ENCODE assay signal across 19 cellular contexts in the genomic region with DNA sequence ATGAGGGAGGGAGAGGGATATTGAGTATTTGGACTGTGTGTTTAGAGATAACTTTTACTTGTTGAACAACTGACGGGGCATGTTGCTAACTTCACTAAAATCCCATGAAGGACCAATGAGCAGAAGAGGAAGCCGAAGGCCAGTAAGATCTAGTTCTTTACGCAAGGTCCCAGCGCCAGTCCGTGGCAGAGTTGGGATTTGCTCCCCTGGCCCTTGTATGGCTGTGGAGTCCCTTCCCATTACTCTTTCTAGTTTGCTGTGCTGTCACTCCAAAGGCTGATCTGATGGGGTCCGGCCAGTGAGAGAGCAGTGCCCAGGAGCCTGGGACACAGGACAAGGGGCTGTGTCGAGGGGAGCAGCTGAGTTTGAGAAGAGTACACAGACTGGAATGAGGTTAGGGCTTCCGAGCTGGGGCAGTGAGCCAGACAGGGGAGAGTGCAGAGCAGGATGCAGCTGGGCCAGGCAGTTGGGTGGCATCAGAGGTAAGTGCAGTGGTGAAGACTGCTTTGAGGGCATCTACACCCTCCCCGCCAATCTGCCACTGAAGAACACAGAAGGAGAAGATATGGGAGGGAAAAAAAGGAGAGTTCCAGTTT.
"Had no signal": no experiment of that assay in that cellular context is flagged by ENCODE, and none has a peak within 500 bp of the region (broad histone marks: within the 10 kb centered on the region; RNA-seq: fewer than 3 reads in every experiment).

No MANE protein-coding gene starts in this region.

- H3K27me3 Mint-ChIP-seq: activated naive CD4-positive, alpha-beta T cell treated with anti-CD3 and anti-CD28 coated beads, Interleukin-2, amount 50 U/mL, for 24 hours; dendritic cell treated with granulocyte-macrophage colony-stimulating factor and Interleukin-4, amounts not matched to agents 40 ng/mL and 50 ng/mL, for 4 days had no signal

- H3K27ac ChIP-seq: cardiac muscle cell, neutrophil, pancreas, right lobe of liver, testis, upper lobe of left lung, WERI-Rb-1 had no signal

- H3K27me3 ChIP-seq: cardiac muscle cell, neutrophil, pancreas, right lobe of liver, testis, upper lobe of left lung had no signal

- H3K36me3 ChIP-seq: cardiac muscle cell, neutrophil, pancreas, right lobe of liver, upper lobe of left lung, WERI-Rb-1 had no signal

- H3K9me3 Mint-ChIP-seq: activated naive CD4-positive, alpha-beta T cell treated with anti-CD3 and anti-CD28 coated beads, Interleukin-2, amount 50 U/mL, for 24 hours; dendritic cell treated with granulocyte-macrophage colony-stimulating factor and Interleukin-4, amounts not matched to agents 40 ng/mL and 50 ng/mL, for 4 days had no signal

- H3K4me3 ChIP-seq: cardiac muscle cell, mucosa of descending colon, pancreas, right lobe of liver, testis, upper lobe of left lung had no signal

- H3K27ac Mint-ChIP-seq: activated naive CD4-positive, alpha-beta T cell treated with anti-CD3 and anti-CD28 coated beads, Interleukin-2, amount 50 U/mL, for 24 hours; dendritic cell treated with granulocyte-macrophage colony-stimulating factor and Interleukin-4, amounts not matched to agents 40 ng/mL and 50 ng/mL, for 4 days; naive B cell had no signal

- DNase-seq: activated CD4-positive, alpha-beta T cell treated with anti-CD3 and anti-CD28 coated beads for 1 hour; activated CD4-positive, alpha-beta T cell treated with anti-CD3 and anti-CD28 coated beads, Interleukin-2, amount 50 U/mL, for 48 hours; activated gamma-delta T cell; effector memory CD4-positive, alpha-beta T cell; mesenchymal stem cell; mucosa of descending colon; naive B cell; pancreas; right lobe of liver; small intestine; stimulated activated CD4-positive, alpha-beta T cell treated with anti-CD3 and anti-CD28 coated beads, Interleukin-15, amount 100 ng/mL, for 24 hours; stimulated activated CD4-positive, alpha-beta T cell treated with anti-CD3 and anti-CD28 coated beads, Interleukin-2, amount 100 ng/mL, for 48 hours; testis; upper lobe of left lung; WERI-Rb-1 had no signal

- ATAC-seq: mucosa of descending colon had no signal

- H3K4me1 Mint-ChIP-seq: activated naive CD4-positive, alpha-beta T cell treated with anti-CD3 and anti-CD28 coated beads, Interleukin-2, amount 50 U/mL, for 24 hours; naive B cell had no signal

- H3K4me3 Mint-ChIP-seq: activated naive CD4-positive, alpha-beta T cell treated with anti-CD3 and anti-CD28 coated beads, Interleukin-2, amount 50 U/mL, for 24 hours; dendritic cell treated with granulocyte-macrophage colony-stimulating factor and Interleukin-4, amounts not matched to agents 40 ng/mL and 50 ng/mL, for 4 days; naive B cell had no signal

- H3K4me1 ChIP-seq: right lobe of liver, testis, upper lobe of left lung had no signal

- H3K36me3 Mint-ChIP-seq: activated naive CD4-positive, alpha-beta T cell treated with anti-CD3 and anti-CD28 coated beads, Interleukin-2, amount 50 U/mL, for 24 hours; naive B cell had no signal

- H3K9me3 ChIP-seq: mucosa of descending colon, neutrophil, pancreas, right lobe of liver, testis, upper lobe of left lung had no signal
